27 cellular contexts compared by ENCODE assay signal in the genomic region with DNA sequence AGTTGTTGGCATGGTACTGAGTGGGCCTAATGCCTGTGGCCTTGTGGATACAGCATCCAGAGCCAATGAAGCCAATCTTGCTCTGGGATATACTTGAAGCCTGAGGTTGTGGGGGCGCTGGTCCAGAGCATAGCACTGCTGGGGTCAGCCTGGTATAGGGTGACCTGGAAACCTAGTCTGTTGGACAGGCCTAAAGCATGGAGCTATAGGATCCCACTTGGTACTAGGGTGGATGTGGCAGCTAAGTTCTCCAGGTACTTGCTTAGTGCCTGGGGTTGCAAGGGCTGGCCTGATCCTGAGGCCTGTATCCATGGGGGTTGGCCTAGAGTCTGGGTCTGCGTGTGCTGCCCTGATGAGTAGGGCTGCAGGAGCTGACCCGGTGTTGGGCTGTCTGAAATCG.
"Had no signal": no experiment of that assay in that cellular context is flagged by ENCODE, and none has a peak within 500 bp of the region (broad histone marks: within the 10 kb centered on the region; RNA-seq: fewer than 3 reads in every experiment).

No MANE protein-coding gene starts in this region.

- H3K36me3 Mint-ChIP-seq: activated naive CD8-positive, alpha-beta T cell had no signal

- DNase-seq: activated B cell treated with CpG ODN at 0.5 μM for 24 hours; activated CD4-positive, alpha-beta T cell treated with anti-CD3 and anti-CD28 coated beads for 48 hours; activated CD4-positive, alpha-beta T cell treated with anti-CD3 and anti-CD28 coated beads, Interleukin-2, amount 50 U/mL, for 1 hour; activated CD4-positive, alpha-beta T cell treated with anti-CD3 and anti-CD28 coated beads, Interleukin-2, amount 50 U/mL, for 48 hours; activated CD8-positive, alpha-beta memory T cell treated with anti-CD3 and anti-CD28 coated beads for 24 hours; activated CD8-positive, alpha-beta T cell treated with anti-CD3 and anti-CD28 coated beads for 36 hours; activated effector memory CD4-positive, alpha-beta T cell treated with Interleukin-2 at 50 U/mL for 16 hours; activated gamma-delta T cell treated with Interleukin-2 at 50 U/mL for 16 hours; activated naive CD4-positive, alpha-beta T cell treated with anti-CD3 and anti-CD28 coated beads, Interleukin-2, amount 50 U/mL, for 16 hours; activated naive CD4-positive, alpha-beta T cell treated with Interleukin-2 at 50 U/mL for 16 hours; activated T-cell treated with anti-CD3 and anti-CD28 coated beads, Interleukin-2, amount 50 U/mL, for 4 hours; caudate nucleus; cortex of kidney; dermis blood vessel endothelial cell; effector CD4-positive, alpha-beta T cell; effector memory CD8-positive, alpha-beta T cell; erythroblast; foreskin keratinocyte; gastrocnemius medialis; T-helper 1 cell; T-helper 17 cell; T1000; WERI-Rb-1 had no signal

- H3K27ac ChIP-seq: esophagus muscularis mucosa, foreskin keratinocyte, gastrocnemius medialis, WERI-Rb-1 had no signal

- H3K4me3 Mint-ChIP-seq: activated B cell treated with CpG ODN at 0.5 μM for 24 hours; activated CD8-positive, alpha-beta T cell treated with anti-CD3 and anti-CD28 coated beads for 36 hours; activated naive CD8-positive, alpha-beta T cell; activated T-cell treated with anti-CD3 and anti-CD28 coated beads, Interleukin-2, amount 50 U/mL, for 4 hours; activated T-helper 17 cell treated with anti-CD3 and anti-CD28 coated beads, Interleukin-2, amount 50 U/mL, for 72 hours; effector memory CD8-positive, alpha-beta T cell; T-helper 17 cell; T-helper 2 cell treated with Interferon-gamma antibody and Interleukin-4, amounts not matched to agents 5 μg/mL and 100 μg/mL, for 36 hours had no signal

- H3K27me3 Mint-ChIP-seq: activated B cell treated with CpG ODN at 0.5 μM for 24 hours; activated CD8-positive, alpha-beta T cell treated with anti-CD3 and anti-CD28 coated beads for 36 hours; activated naive CD8-positive, alpha-beta T cell; activated T-helper 17 cell treated with anti-CD3 and anti-CD28 coated beads, Interleukin-2, amount 50 U/mL, for 72 hours; effector memory CD8-positive, alpha-beta T cell; T-helper 17 cell had no signal

- H3K4me3 ChIP-seq: esophagus muscularis mucosa, gastrocnemius medialis had no signal

- H3K9me3 ChIP-seq: gastrocnemius medialis had no signal

- H3K27ac Mint-ChIP-seq: activated B cell treated with CpG ODN at 0.5 μM for 24 hours; activated CD8-positive, alpha-beta T cell treated with anti-CD3 and anti-CD28 coated beads for 36 hours; activated naive CD8-positive, alpha-beta T cell; activated T-helper 17 cell treated with anti-CD3 and anti-CD28 coated beads, Interleukin-2, amount 50 U/mL, for 72 hours; effector memory CD8-positive, alpha-beta T cell; T-helper 17 cell; T-helper 2 cell treated with Interferon-gamma antibody and Interleukin-4, amounts not matched to agents 5 μg/mL and 100 μg/mL, for 36 hours had no signal

- H3K4me1 ChIP-seq: esophagus muscularis mucosa, foreskin keratinocyte, gastrocnemius medialis had no signal

- H3K36me3 ChIP-seq: esophagus muscularis mucosa, gastrocnemius medialis, WERI-Rb-1 had no signal

- H3K4me1 Mint-ChIP-seq: activated B cell treated with CpG ODN at 0.5 μM for 24 hours; activated T-helper 17 cell treated with anti-CD3 and anti-CD28 coated beads, Interleukin-2, amount 50 U/mL, for 72 hours; T-helper 17 cell had no signal

- ATAC-seq: activated CD8-positive, alpha-beta T cell treated with anti-CD3 and anti-CD28 coated beads for 36 hours; activated T-cell treated with anti-CD3 and anti-CD28 coated beads, Interleukin-2, amount 50 U/mL, for 4 hours; activated T-helper 17 cell treated with anti-CD3 and anti-CD28 coated beads, Interleukin-2, amount 50 U/mL, for 72 hours; effector memory CD8-positive, alpha-beta T cell; foreskin keratinocyte; gastrocnemius medialis; T-helper 17 cell had no signal

- H3K27me3 ChIP-seq: esophagus muscularis mucosa, foreskin keratinocyte, gastrocnemius medialis had no signal
